In the genomic region with DNA sequence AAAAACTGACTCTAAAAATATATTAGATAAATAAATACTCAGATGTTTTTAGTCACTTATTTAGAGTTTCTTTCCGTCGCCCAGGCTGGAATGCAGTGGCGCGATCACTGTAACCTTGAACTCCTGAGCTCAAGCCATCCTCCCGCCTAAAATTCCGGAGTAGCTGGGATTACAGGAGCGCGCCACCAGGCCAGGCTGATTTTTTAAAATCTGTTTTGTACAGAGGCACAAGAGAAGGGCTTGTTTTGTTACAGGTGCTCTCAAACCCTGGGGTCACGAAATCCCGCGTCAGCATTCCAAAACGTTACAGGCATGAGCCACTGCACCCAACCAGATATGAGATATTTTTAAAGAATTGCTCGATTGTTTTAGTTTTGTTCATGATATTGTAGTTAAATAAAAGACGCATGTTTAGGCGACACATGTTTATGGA, we compare ENCODE assay signal across 27 cellular contexts.
"Had no signal": no experiment of that assay in that cellular context is flagged by ENCODE, and none has a peak within 500 bp of the region (broad histone marks: within the 10 kb centered on the region; RNA-seq: fewer than 3 reads in every experiment).

No MANE protein-coding gene starts in this region.

- H3K27ac ChIP-seq: left lung, lower lobe of right lung, ovary, right atrium auricular region, skin epidermis, stomach, testis, thyroid gland, transverse colon, upper lobe of left lung, vagina had no signal

- H3K27ac Mint-ChIP-seq: nephron; progenitor cell of endocrine pancreas; stimulated activated naive B cell treated with anti-CD40 and anti-IgM and Interleukin-4, amounts not matched to agents 10 μg/mL and 1 μg/mL and 100 μg/mL, for 72 hours had no signal

- H3K9me3 ChIP-seq: left lung, lower lobe of right lung, ovary, right atrium auricular region, testis, thyroid gland, transverse colon, upper lobe of left lung, vagina had no signal

- H3K4me1 ChIP-seq: testis, thyroid gland had no signal

- H3K27me3 ChIP-seq: ovary had no signal

- DNase-seq: immature natural killer cell; kidney; left colon; left lung; lower lobe of right lung; mammary epithelial cell; mesenchymal stem cell; naive thymus-derived CD8-positive, alpha-beta T cell; ovary; stimulated activated CD4-positive, alpha-beta T cell treated with anti-CD3 and anti-CD28 coated beads, Interleukin-12 subunit alpha, Interleukin-12 subunit beta, amount 100 ng/mL, for 4 hours; stimulated activated CD4-positive, alpha-beta T cell treated with anti-CD3 and anti-CD28 coated beads, Interleukin-15, amount 100 ng/mL, for 24 hours; stimulated activated CD4-positive, alpha-beta T cell treated with anti-CD3 and anti-CD28 coated beads, Interleukin-2, amount 100 ng/mL, for 24 hours; stimulated activated CD4-positive, alpha-beta T cell treated with anti-CD3 and anti-CD28 coated beads, Interleukin-4, amount 100 ng/mL, for 1 hour; stimulated activated naive B cell treated with anti-CD40 and anti-IgM and Interleukin-4, amounts not matched to agents 10 μg/mL and 1 μg/mL and 100 μg/mL, for 72 hours; stimulated activated naive CD8-positive, alpha-beta T cell treated with anti-CD3 and anti-CD28 coated beads, Interleukin-15, Interleukin-2, amounts not matched to agents 100 U/mL and 50 U/mL, for 24 hours; stomach; testis; thyroid gland; transverse colon; upper lobe of left lung had no signal

- H3K36me3 Mint-ChIP-seq: immature natural killer cell; naive thymus-derived CD8-positive, alpha-beta T cell had no signal

- FAIRE-seq: islet of Langerhans, kidney had no signal

- ATAC-seq: left colon; left lung; lower lobe of right lung; naive thymus-derived CD8-positive, alpha-beta T cell; sciatic nerve; stimulated activated naive B cell treated with anti-CD40 and anti-IgM and Interleukin-4, amounts not matched to agents 10 μg/mL and 1 μg/mL and 100 μg/mL, for 72 hours; stimulated activated naive CD8-positive, alpha-beta T cell treated with anti-CD3 and anti-CD28 coated beads, Interleukin-15, Interleukin-2, amounts not matched to agents 100 U/mL and 50 U/mL, for 24 hours had no signal

- H3K36me3 ChIP-seq: left lung, lower lobe of right lung, ovary, right atrium auricular region, stomach, thyroid gland, transverse colon, upper lobe of left lung, vagina had no signal

- H3K4me3 Mint-ChIP-seq: immature natural killer cell; nephron; stimulated activated naive B cell treated with anti-CD40 and anti-IgM and Interleukin-4, amounts not matched to agents 10 μg/mL and 1 μg/mL and 100 μg/mL, for 72 hours had no signal

- H3K4me3 ChIP-seq: left lung, lower lobe of right lung, ovary, right atrium auricular region, skin epidermis, stomach, thyroid gland, transverse colon, upper lobe of left lung, vagina had no signal
